ENCODE assay signal across 8 cellular contexts in genomic region chr1:117128323-117129079, GRCh38. TPM values are rescaled to one million over a fixed set of nuclear protein-coding genes. Genes with fewer than 3 reads are reported as not detected.
DNase-seq lines count a peak whose midpoint lies in the region; FAIRE-seq and TF ChIP-seq lines count a peak whose summit lies in the region.

No MANE protein-coding gene starts in this region.

- H3K27ac ChIP-seq in RWPE1 (no peak overlapping the region), trophoblast cell (ENCODE audit: low read depth, low read length) (no peak overlapping the region)

- H2AK5ac ChIP-seq in trophoblast cell (ENCODE audit: low read length), result no peak overlapping the region

- H3K4me2 ChIP-seq in trophoblast cell (ENCODE audit: low read length), result no peak overlapping the region

- no peak overlapping the region for H3K18ac ChIP-seq in trophoblast cell (ENCODE audit: low read length)

- H2BK120ac ChIP-seq in trophoblast cell (ENCODE audit: insufficient read depth, low read length, poor library complexity), result peak overlapping the region; percentile 87

- H3K27me3 ChIP-seq in trophoblast cell (ENCODE audit: insufficient read depth, low read length), result no peaks in the 10 kb centered on the region

- H3K23ac ChIP-seq in trophoblast cell (ENCODE audit: low read length), result no peak overlapping the region

- no peak overlapping the region for H3K4me3 ChIP-seq in fibroblast of the aortic adventitia (ENCODE audit: low read depth, low read length)
- no peak overlapping the region for H3K4me3 ChIP-seq in trophoblast cell (ENCODE audit: low read depth, low read length)

- no peak overlapping the region for H4K8ac ChIP-seq in trophoblast cell (ENCODE audit: low read depth, low read length)

- H4K91ac ChIP-seq in trophoblast cell (ENCODE audit: low read depth, low read length), result peak overlapping the region; percentile 56

- no peak for FAIRE-seq in HTR-8/SVneo (lab: Jason Lieb, UNC)

- H3K14ac ChIP-seq in trophoblast cell (ENCODE audit: low read length), result peak overlapping the region; percentile 58

- H2BK12ac ChIP-seq in trophoblast cell (ENCODE audit: low read length), result peak overlapping the region; percentile 87

- no peak overlapping the region for H4K12ac ChIP-seq in trophoblast cell (ENCODE audit: low read depth, low read length)

- no peak overlapping the region for H3K9ac ChIP-seq in trophoblast cell (ENCODE audit: low read length)

- no peaks in the 10 kb centered on the region for H3K36me3 ChIP-seq in trophoblast cell (ENCODE audit: control insufficient read depth in 1 of 2, insufficient read depth in 2 of 2, low read length in 2 of 2)

- peaks cover 5% of the 10 kb centered on the region for H3K79me1 ChIP-seq in trophoblast cell (ENCODE audit: low read length)

- POLR2A ChIA-PET in RWPE1 (lab: Yijun Ruan, JAX; ENCODE audit: low non-redundant PET), result no interaction called here

- WGBS in trophoblast cell (ENCODE audit: extremely low coverage, insufficient coverage, insufficient read length), result no CpG with 5 or more reads among the region's 5 CpGs

- H2AFZ ChIP-seq in trophoblast cell (ENCODE audit: insufficient read depth, low read length, poor library complexity), result no peak overlapping the region

- peak; percentile 59 for DNase-seq in COLO829 (ENCODE audit: low spot score)
- DNase-seq in HTR-8/SVneo (ENCODE audit: insufficient read length, low spot score), result peak; percentile 17
- peak; percentile 49 for DNase-seq in RWPE1 (ENCODE audit: low spot score)
- peak; percentile 80 for DNase-seq in fibroblast of the aortic adventitia (ENCODE audit: low read depth)
- peak in 1 of 2 donors; percentile 74 for DNase-seq in trophoblast cell
- no peak for DNase-seq in HK-2 (ENCODE audit: unreplicated experiment)
- DNase-seq in putamen (ENCODE audit: low spot score), result no peak
- DNase-seq in activated T-cell treated with anti-CD3 and anti-CD28 coated beads, Interleukin-2, amount 50 U/mL, for 48 hours, result no peak

- CTCF ChIA-PET in RWPE1 (lab: Yijun Ruan, JAX), result interaction anchor here (0.5 to 2.0 kb wide), 19 partner anchors 9 to 986 kb away, joined by 3 to 10 read pairs (median 4); partner anchors contain the start of gene IGSF3

- H3K4me1 ChIP-seq in trophoblast cell (ENCODE audit: control insufficient read depth in 1 of 2, insufficient read depth in 2 of 2, low read length in 2 of 2), result peaks cover 0 to 4% of the 10 kb centered on the region in 2 experiments

- no peak overlapping the region for H2BK5ac ChIP-seq in trophoblast cell (ENCODE audit: low read depth, low read length, poor library complexity)

- TF ChIP-seq CTCF in RWPE1 (conservative IDR thresholded peaks at IDR 0.05; ENCODE audit: low read depth) (peak; percentile 67), fibroblast of the aortic adventitia (IDR thresholded peaks at IDR 0.05; ENCODE audit: insufficient read depth, low read length) (peak; percentile 46)

- no peak overlapping the region for H3K4ac ChIP-seq in trophoblast cell (ENCODE audit: low read depth, low read length)

- H3K79me2 ChIP-seq in trophoblast cell (ENCODE audit: control insufficient read depth, insufficient read depth, low read length, poor library complexity), result no peaks in the 10 kb centered on the region

- no peaks in the 10 kb centered on the region for H3K9me3 ChIP-seq in trophoblast cell (ENCODE audit: insufficient read depth, low read depth, low read length)

RNA-seq across cellular contexts. Expression of gene TRIM45, which starts 7.0 kb away (rescaled TPM):
- 3.3 and 8.1 TPM in 2 replicates for total RNA-seq in fibroblast of the aortic adventitia (ENCODE audit: low replicate concordance)
- 8.1 and 9.8 TPM in 2 replicates for polyA plus RNA-seq in trophoblast cell (2013)

Comparison
In these comparisons a context has a peak if more than half of its experiments do, and no peak if none do; other contexts are left out.
1. DNase-seq: peak in COLO829 (single experiment), HTR-8/SVneo (single experiment), RWPE1 (single experiment) and fibroblast of the aortic adventitia (single experiment); none in HK-2 (single experiment), putamen (single experiment) and activated T-cell treated with anti-CD3 and anti-CD28 coated beads, Interleukin-2, amount 50 U/mL, for 48 hours (0 of 2).